8 cellular contexts compared by ENCODE assay signal in the genomic region with DNA sequence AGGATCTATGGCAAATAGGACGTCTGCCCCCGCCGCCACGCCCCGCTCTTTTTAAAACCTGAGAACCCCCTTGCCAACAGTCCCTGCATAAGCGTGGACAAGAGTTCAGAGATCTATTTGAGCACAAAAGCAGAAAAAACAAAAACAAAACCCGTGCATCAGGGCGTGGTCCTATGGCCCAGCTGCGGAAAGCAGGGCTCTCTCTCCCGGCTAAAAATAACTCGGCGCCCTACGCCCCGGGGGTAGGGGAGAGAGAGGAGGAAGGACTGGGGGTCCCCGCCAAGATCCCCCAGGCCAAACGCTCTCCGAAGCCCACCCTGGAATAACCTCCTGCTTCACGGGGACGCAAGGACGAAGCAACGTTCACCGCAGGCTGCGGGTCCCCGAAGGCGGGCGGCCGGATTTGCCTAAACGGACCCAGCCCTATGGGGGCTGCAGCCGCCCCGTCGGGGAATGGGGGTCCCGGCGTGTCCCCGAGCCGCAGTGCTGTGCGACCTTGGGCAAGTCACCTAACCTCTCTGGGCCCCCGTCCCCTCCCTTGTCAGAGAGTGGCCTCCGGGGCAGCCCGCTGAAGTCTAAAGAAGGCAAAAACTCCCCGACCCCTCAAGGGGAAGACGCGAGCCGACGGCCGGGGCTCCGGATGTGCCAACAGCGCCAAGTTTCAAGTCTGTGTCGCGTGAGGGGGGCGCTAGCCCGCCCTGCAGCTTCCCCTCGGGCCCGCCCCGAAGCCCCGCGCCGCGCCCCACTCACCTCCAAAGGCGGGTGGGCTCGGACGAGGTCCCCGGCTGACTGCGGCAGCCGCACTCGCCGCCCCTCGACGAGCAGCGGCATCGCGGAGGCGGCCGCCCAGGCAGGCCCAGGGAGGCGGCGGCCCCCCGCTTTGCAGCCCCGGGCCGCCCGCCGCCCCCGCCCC. TPM values are rescaled to one million over a fixed set of nuclear protein-coding genes. Genes with fewer than 3 reads are reported as not detected.
DNase-seq lines count a peak whose midpoint lies in the region; ATAC-seq and TF ChIP-seq lines count a peak whose summit lies in the region.

No MANE protein-coding gene starts in this region.

- no peaks in the 10 kb centered on the region for H3K4me1 ChIP-seq in endocrine pancreas (ENCODE audit: control insufficient read depth, insufficient read depth, low read length)

- H3K36me3 ChIP-seq in endocrine pancreas (ENCODE audit: control insufficient read depth, insufficient read depth, low read length): no peaks in the 10 kb centered on the region

- peak overlapping the region; percentile 78 to 93 (median 89) for H3K4me3 Mint-ChIP-seq in naive thymus-derived CD8-positive, alpha-beta T cell

- peak; percentile 46 for ATAC-seq in GM19467 (IDR thresholded peaks at IDR 0.05; ENCODE audit: unreplicated experiment)
- peak; percentile 43 for ATAC-seq in HG03558 (IDR thresholded peaks at IDR 0.05; ENCODE audit: extremely low read depth, unreplicated experiment)
- ATAC-seq in naive thymus-derived CD8-positive, alpha-beta T cell: peak; percentile 84 to 85

- POLR2A ChIA-PET in GM10248 (lab: Yijun Ruan, JAX): no interaction called here
- POLR2A ChIA-PET in naive thymus-derived CD8-positive, alpha-beta T cell (lab: Charles Lee): interaction anchor here (0.6 kb wide), 2 partner anchors 9 to 41 kb away, joined by 3 read pairs; no protein-coding TSS in a partner anchor

- no peaks in the 10 kb centered on the region for H3K27me3 ChIP-seq in endocrine pancreas (ENCODE audit: control insufficient read depth, insufficient read depth, low read length)

- H3K27ac Mint-ChIP-seq in naive thymus-derived CD8-positive, alpha-beta T cell: peak overlapping the region in 9 of 10 donors; percentile 82 to 95 (median 90)

- peak; percentile 11 for TF ChIP-seq CTCF in GM10248 (IDR thresholded peaks at IDR 0.05; ENCODE audit: control extremely low read depth, extremely low read depth, low read depth, missing control alignments)

- peak overlapping the region; percentile 11 for H3K4me3 ChIP-seq in endocrine pancreas (ENCODE audit: control insufficient read depth, insufficient read depth, low read length)

- DNase-seq in GM10248 (ENCODE audit: extremely low spot score) (no peak), UCSD-AML1 (lab: John Stamatoyannopoulos, UW; ENCODE audit: unreplicated experiment) (peak; percentile 78), ureter (ENCODE audit: low spot score) (peak; percentile 66), HK-2 (ENCODE audit: unreplicated experiment) (no peak)
- DNase-seq in naive thymus-derived CD8-positive, alpha-beta T cell: peak in 6 of 10 donors; percentile 70 to 92 (median 89)

- no peaks in the 10 kb centered on the region for H3K27me3 Mint-ChIP-seq in naive thymus-derived CD8-positive, alpha-beta T cell

- H3K9me3 Mint-ChIP-seq in naive thymus-derived CD8-positive, alpha-beta T cell: no peaks in the 10 kb centered on the region

- H3K9ac ChIP-seq in endocrine pancreas (ENCODE audit: control insufficient read depth, insufficient read depth, low read length): peak overlapping the region; percentile 78

- peaks cover 0 to 17% (median 0%) of the 10 kb centered on the region in 3 donors for H3K36me3 Mint-ChIP-seq in naive thymus-derived CD8-positive, alpha-beta T cell

- peaks cover 10 to 19% (median 15%) of the 10 kb centered on the region in 4 donors for H3K4me1 Mint-ChIP-seq in naive thymus-derived CD8-positive, alpha-beta T cell

- no peaks in the 10 kb centered on the region for H3K9me3 ChIP-seq in endocrine pancreas (ENCODE audit: control insufficient read depth, low read length)

- CTCF ChIA-PET in GM10248 (lab: Yijun Ruan, JAX): interaction anchor here (0.7 to 2.6 kb wide), 4 partner anchors 12 to 20 kb away, joined by 3 to 10 read pairs (median 4); no protein-coding TSS in a partner anchor

RNA-seq across cellular contexts. Expression of gene NTAN1, which starts 0.5 kb away (rescaled TPM):
- 10 to 100 TPM; 29.3 to 33.4 TPM for total RNA-seq in naive thymus-derived CD8-positive, alpha-beta T cell
- polyA plus RNA-seq in naive thymus-derived CD8-positive, alpha-beta T cell: 10 to 100 TPM; 42.6 to 45.1 (median 43.5) TPM
- total RNA-seq in ureter: 74.2 TPM

RNA-seq across cellular contexts. Expression of gene RRN3, which starts 38.7 kb away (rescaled TPM):
- total RNA-seq in naive thymus-derived CD8-positive, alpha-beta T cell: 10 to 100 TPM; 43.1 to 53.3 TPM
- 10 to 100 TPM; 17.9 to 33.8 (median 23.8) TPM for polyA plus RNA-seq in naive thymus-derived CD8-positive, alpha-beta T cell
- 39.4 TPM for total RNA-seq in ureter

Comparison
In these comparisons a context has a peak if more than half of its experiments do, and no peak if none do; other contexts are left out.
1. DNase-seq: peak in UCSD-AML1 (single experiment), naive thymus-derived CD8-positive, alpha-beta T cell (6 of 10) and ureter (single experiment); none in GM10248 (single experiment) and HK-2 (single experiment).
2. Peak in every context shown above with its lines, with median percentiles within 50 percentile points of each other: ATAC-seq.